Comparison of ENCODE assay signal across 19 cellular contexts in genomic region chr7:46143949-46144917, GRCh38.
DNase-seq lines count a peak whose midpoint lies in the region; ATAC-seq and TF ChIP-seq lines count a peak whose summit lies in the region.
"Had no signal": no experiment of that assay in that cellular context is flagged by ENCODE, and none has a peak within 500 bp of the region (broad histone marks: within the 10 kb centered on the region; RNA-seq: fewer than 3 reads in every experiment).

No MANE protein-coding gene starts in this region.

- TF ChIP-seq EP300 in esophagus muscularis mucosa (IDR thresholded peaks at IDR 0.05) = no peak

- H3K4me1 Mint-ChIP-seq in MCF 10A (ENCODE audit: insufficient read depth, unreplicated experiment) = peaks cover 39% of the 10 kb centered on the region
- H3K4me1 Mint-ChIP-seq: stimulated activated memory B cell treated with anti-CD40 and anti-IgM and Interleukin-4, amounts not matched to agents 10 μg/mL and 1 μg/mL and 100 μg/mL, for 72 hours had no signal

- H3K4me2 ChIP-seq in mammary epithelial cell (ENCODE audit: insufficient read depth, low read depth, low read length) = no peak overlapping the region
- H3K4me2 ChIP-seq in OCI-LY3 (ENCODE audit: low read length) = peak overlapping the region; percentile 55
- peak overlapping the region; percentile 56 for H3K4me2 ChIP-seq in smooth muscle cell

- DNase-seq in MCF 10A (ENCODE audit: unreplicated experiment) (peak; percentile 30), mammary epithelial cell (no peak), smooth muscle cell (lab: John Stamatoyannopoulos, UW; ENCODE audit: unreplicated experiment) (no peak), NCI-H2196 treated with DMSO at 0.1 percent for 48 hours (lab: John Stamatoyannopoulos, UW; ENCODE audit: unreplicated experiment) (no peak), esophagus muscularis mucosa (ENCODE audit: extremely low spot score) (no peak)
- DNase-seq: 8988T; activated naive CD4-positive, alpha-beta T cell; DMS153; KG1; midbrain; NCI-H1105; NCI-H2171; NCI-H774 had no signal

- no peak overlapping the region for H2AFZ ChIP-seq in mammary epithelial cell (ENCODE audit: low read depth, low read length)
- no peak overlapping the region for H2AFZ ChIP-seq in OCI-LY3 (ENCODE audit: low read depth, low read length)
- H2AFZ ChIP-seq in smooth muscle cell (ENCODE audit: low read depth) = peak overlapping the region; percentile 48

- 90% methylated on average over 3 of the region's 4 CpGs for WGBS in mammary epithelial cell (ENCODE audit: low coverage, missing lambda C conversion rate)
- 69% methylated on average over 4 of the region's 4 CpGs for WGBS in smooth muscle cell (ENCODE audit: low lambda C conversion rate)
- 83% methylated on average over 4 of the region's 4 CpGs for WGBS in esophagus muscularis mucosa

- no peaks in the 10 kb centered on the region for H3K36me3 Mint-ChIP-seq in MCF 10A (ENCODE audit: insufficient read depth, unreplicated experiment)
- H3K36me3 Mint-ChIP-seq: stimulated activated memory B cell treated with anti-CD40 and anti-IgM and Interleukin-4, amounts not matched to agents 10 μg/mL and 1 μg/mL and 100 μg/mL, for 72 hours had no signal

- no peak overlapping the region for H3K4me3 Mint-ChIP-seq in MCF 10A (ENCODE audit: unreplicated experiment)
- H3K4me3 Mint-ChIP-seq: stimulated activated memory B cell treated with anti-CD40 and anti-IgM and Interleukin-4, amounts not matched to agents 10 μg/mL and 1 μg/mL and 100 μg/mL, for 72 hours had no signal

- H3K9ac ChIP-seq in mammary epithelial cell (ENCODE audit: insufficient read depth, low read length) (no peak overlapping the region), OCI-LY3 (ENCODE audit: low read length) (peak overlapping the region; percentile 42; the same call in 1 of the 2 replicates), iPS-18a (ENCODE audit: low read length) (no peak overlapping the region), smooth muscle cell (ENCODE audit: low read depth) (no peak overlapping the region)

- dilution Hi-C loops in mammary epithelial cell (cut with HindIII; ENCODE audit: low sequenced_read_pairs) = no loop called here

- H4K20me1 ChIP-seq in mammary epithelial cell (ENCODE audit: insufficient read depth, low read length) = no peaks in the 10 kb centered on the region
- H4K20me1 ChIP-seq in OCI-LY3 (ENCODE audit: insufficient read depth, low read length) = no peaks in the 10 kb centered on the region
- H4K20me1 ChIP-seq in smooth muscle cell (ENCODE audit: low read depth) = no peaks in the 10 kb centered on the region

- no peaks in the 10 kb centered on the region for H3K9me3 Mint-ChIP-seq in MCF 10A (ENCODE audit: unreplicated experiment)
- H3K9me3 Mint-ChIP-seq: stimulated activated memory B cell treated with anti-CD40 and anti-IgM and Interleukin-4, amounts not matched to agents 10 μg/mL and 1 μg/mL and 100 μg/mL, for 72 hours had no signal

- peaks cover 9% of the 10 kb centered on the region for H3F3A ChIP-seq in smooth muscle cell (ENCODE audit: low read depth)

- peak overlapping the region; percentile 49 for H3K27ac Mint-ChIP-seq in MCF 10A (ENCODE audit: low read depth, unreplicated experiment)
- H3K27ac Mint-ChIP-seq: stimulated activated memory B cell treated with anti-CD40 and anti-IgM and Interleukin-4, amounts not matched to agents 10 μg/mL and 1 μg/mL and 100 μg/mL, for 72 hours had no signal

- H3K36me3 ChIP-seq in mammary epithelial cell (ENCODE audit: insufficient read depth, low read length) = no peaks in the 10 kb centered on the region
- peaks cover 6% of the 10 kb centered on the region for H3K36me3 ChIP-seq in OCI-LY3 (replicated peaks; ENCODE audit: low read depth, low read length)
- H3K36me3 ChIP-seq in iPS-18a (ENCODE audit: control insufficient read depth, low read depth, low read length) = no peaks in the 10 kb centered on the region
- H3K36me3 ChIP-seq in smooth muscle cell (ENCODE audit: low read depth) = no peaks in the 10 kb centered on the region
- H3K36me3 ChIP-seq in esophagus muscularis mucosa = no peaks in the 10 kb centered on the region
- H3K36me3 ChIP-seq: ascending aorta had no signal

- TF ChIP-seq CTCF in MCF 10A (IDR thresholded peaks at IDR 0.05; ENCODE audit: unreplicated experiment) (no peak), mammary epithelial cell (conservative IDR thresholded peaks at IDR 0.05 in 1 of 2, IDR thresholded peaks at IDR 0.05 in 1 of 2; ENCODE audit: extremely low read depth in 1 of 2, insufficient read depth in 1 of 2, low read depth in 1 of 2, low read length in 2 of 2) (no peak), OCI-LY3 (IDR thresholded peaks at IDR 0.05; ENCODE audit: low read depth, low read length) (no peak), smooth muscle cell (IDR thresholded peaks at IDR 0.05; ENCODE audit: borderline replicate concordance, insufficient read depth, poor library complexity, severe bottlenecking) (no peak), esophagus muscularis mucosa (IDR thresholded peaks at IDR 0.05) (no peak)

- H3K27me3 Mint-ChIP-seq in MCF 10A (ENCODE audit: insufficient read depth, unreplicated experiment) = no peaks in the 10 kb centered on the region
- H3K27me3 Mint-ChIP-seq: stimulated activated memory B cell treated with anti-CD40 and anti-IgM and Interleukin-4, amounts not matched to agents 10 μg/mL and 1 μg/mL and 100 μg/mL, for 72 hours had no signal

- H3K4me1 ChIP-seq in mammary epithelial cell (ENCODE audit: insufficient read depth, low read length) = peaks cover 9% of the 10 kb centered on the region
- peaks cover 35% of the 10 kb centered on the region for H3K4me1 ChIP-seq in OCI-LY3 (ENCODE audit: low read length)
- H3K4me1 ChIP-seq in iPS-18a (ENCODE audit: control insufficient read depth, low read depth, low read length) = peaks cover 9% of the 10 kb centered on the region
- no peaks in the 10 kb centered on the region for H3K4me1 ChIP-seq in smooth muscle cell (ENCODE audit: low read depth)
- peaks cover 15 to 28% (median 23%) of the 10 kb centered on the region in 4 donors for H3K4me1 ChIP-seq in esophagus muscularis mucosa

- H3K9me3 ChIP-seq in mammary epithelial cell (replicated peaks; ENCODE audit: insufficient read depth, low read length) (no peaks in the 10 kb centered on the region), OCI-LY3 (ENCODE audit: insufficient read depth, low read length) (0 out of 2 replicates have a peak, but pooled peaks cover 3% of the 10 kb centered on the region), iPS-18a (ENCODE audit: control insufficient read depth, low read depth, low read length) (no peaks in the 10 kb centered on the region), smooth muscle cell (replicated peaks; ENCODE audit: low read depth) (no peaks in the 10 kb centered on the region), esophagus muscularis mucosa (no peaks in the 10 kb centered on the region)
- H3K9me3 ChIP-seq: ascending aorta had no signal

- intact Hi-C loops in MCF 10A (cut with micrococcal nuclease) = no loop called here
- intact Hi-C loops in mammary epithelial cell (cut with micrococcal nuclease) = no loop called here
- intact Hi-C loops in esophagus muscularis mucosa (cut with DNase I) = no loop called here

- BruUV-seq in MCF 10A (replicated peaks; lab: Mats Ljungman, UMichigan) (no TSS peak), mammary epithelial cell (replicated peaks; lab: Mats Ljungman, UMichigan) (no TSS peak)

- no peak overlapping the region for H3K27ac ChIP-seq in mammary epithelial cell (ENCODE audit: insufficient read depth, low read depth, low read length)
- H3K27ac ChIP-seq in OCI-LY3 (ENCODE audit: low read length) = peak overlapping the region; percentile 93
- H3K27ac ChIP-seq in iPS-18a (ENCODE audit: low read length) = peak overlapping the region; percentile 37
- peak overlapping the region; percentile 74 for H3K27ac ChIP-seq in smooth muscle cell (ENCODE audit: low read depth)
- H3K27ac ChIP-seq in esophagus muscularis mucosa (replicated peaks in 1 of 4) = no peak overlapping the region
- H3K27ac ChIP-seq: C4-2B had no signal

- H3K4me3 ChIP-seq in mammary epithelial cell (replicated peaks in 1 of 3; ENCODE audit: insufficient read depth in 1 of 3, low read depth in 2 of 3, low read length in 3 of 3) (no peak overlapping the region), OCI-LY3 (ENCODE audit: low read length) (peak overlapping the region; percentile 24), iPS-18a (ENCODE audit: low read length) (no peak overlapping the region), smooth muscle cell (no peak overlapping the region), esophagus muscularis mucosa (no peak overlapping the region)
- H3K4me3 ChIP-seq: ascending aorta had no signal

- CTCF ChIA-PET in MCF 10A (lab: Yijun Ruan, JAX) (no interaction called here), mammary epithelial cell (lab: Charles Lee; ENCODE audit: low non-redundant PET) (no interaction called here)

- POLR2A ChIA-PET in MCF 10A (lab: Yijun Ruan, JAX) = no interaction called here

- H3K79me2 ChIP-seq in mammary epithelial cell (ENCODE audit: insufficient read depth, low read length) (no peaks in the 10 kb centered on the region), OCI-LY3 (ENCODE audit: low read length) (no peaks in the 10 kb centered on the region), smooth muscle cell (ENCODE audit: low read depth) (no peaks in the 10 kb centered on the region)

- in situ Hi-C loops in mammary epithelial cell (cut with MboI; ENCODE audit: low sequenced_read_pairs in 2 of 2) = loop anchor here in 1 of 2 donors (25.0 kb wide), 1 partner anchor 193 kb away; no protein-coding TSS in a partner anchor

- no peak for TF ChIP-seq POLR2A in esophagus muscularis mucosa (IDR thresholded peaks at IDR 0.05; ENCODE audit: low read depth)

- ATAC-seq in HG03108 (IDR thresholded peaks at IDR 0.05; ENCODE audit: unreplicated experiment) = no peak
- ATAC-seq: stimulated activated memory B cell treated with anti-CD40 and anti-IgM and Interleukin-4, amounts not matched to agents 10 μg/mL and 1 μg/mL and 100 μg/mL, for 72 hours had no signal

- H3K27me3 ChIP-seq in mammary epithelial cell (ENCODE audit: insufficient read depth, low read length) (no peaks in the 10 kb centered on the region), OCI-LY3 (ENCODE audit: low read depth, low read length) (no peaks in the 10 kb centered on the region), iPS-18a (ENCODE audit: control insufficient read depth, insufficient read depth, low read length) (no peaks in the 10 kb centered on the region), smooth muscle cell (ENCODE audit: low read depth) (no peaks in the 10 kb centered on the region), esophagus muscularis mucosa (no peaks in the 10 kb centered on the region)
- H3K27me3 ChIP-seq: ascending aorta had no signal

Comparison
In these comparisons a context has a peak if more than half of its experiments do, and no peak if none do; other contexts are left out.
1. H3K27ac ChIP-seq: peak in OCI-LY3 (single experiment), iPS-18a (single experiment) and smooth muscle cell (single experiment); none in mammary epithelial cell (single experiment) and esophagus muscularis mucosa (0 of 4).